Comparison of ENCODE assay signal across 8 cellular contexts in genomic region chr1:36463404-36463772, GRCh38. TPM values are rescaled to one million over a fixed set of nuclear protein-coding genes. Genes with fewer than 3 reads are reported as not detected.
DNase-seq lines count a peak whose midpoint lies in the region; ATAC-seq and TF ChIP-seq lines count a peak whose summit lies in the region.

No MANE protein-coding gene starts in this region.

- intact Hi-C loops in activated CD4-positive, alpha-beta memory T cell treated with anti-CD3 and anti-CD28 coated beads for 36 hours (cut with micrococcal nuclease), result no loop called here

- H3K79me2 ChIP-seq in smooth muscle cell (ENCODE audit: low read depth), result peaks cover 14% of the 10 kb centered on the region

- H3K27me3 ChIP-seq in smooth muscle cell (ENCODE audit: low read depth), result no peaks in the 10 kb centered on the region

- peak overlapping the region; percentile 95 for H3K27ac Mint-ChIP-seq in HFFc6
- H3K27ac Mint-ChIP-seq in activated CD4-positive, alpha-beta memory T cell treated with anti-CD3 and anti-CD28 coated beads for 36 hours, result peak overlapping the region; percentile 95

- H3K36me3 ChIP-seq in smooth muscle cell (ENCODE audit: low read depth), result peaks cover 5% of the 10 kb centered on the region

- WGBS in smooth muscle cell (ENCODE audit: low lambda C conversion rate), result 12% methylated on average over 5 of the region's 5 CpGs

- H3K4me3 ChIP-seq in iPS-11a (ENCODE audit: low read depth, low read length) (peak overlapping the region; percentile 81), smooth muscle cell (peak overlapping the region; percentile 99)

- peak overlapping the region; percentile 97 for H3K27ac ChIP-seq in smooth muscle cell (ENCODE audit: low read depth)

- no peaks in the 10 kb centered on the region for H3K9me3 ChIP-seq in smooth muscle cell (replicated peaks; ENCODE audit: low read depth)

- ATAC-seq in GM18909 (IDR thresholded peaks at IDR 0.05; ENCODE audit: poor library complexity, unreplicated experiment), result no peak

- H3K9me3 Mint-ChIP-seq in HFFc6, result no peaks in the 10 kb centered on the region
- H3K9me3 Mint-ChIP-seq in activated CD4-positive, alpha-beta memory T cell treated with anti-CD3 and anti-CD28 coated beads for 36 hours, result no peaks in the 10 kb centered on the region

- POLR2A ChIA-PET in activated CD4-positive, alpha-beta memory T cell treated with anti-CD3 and anti-CD28 coated beads for 36 hours (lab: Charles Lee), result interaction anchor here (0.6 to 2.7 kb wide), 5 partner anchors 8 to 239 kb away, joined by 3 to 23 read pairs (median 6); partner anchors contain the start of genes LSM10, OSCP1 and THRAP3

- H3K27me3 Mint-ChIP-seq in HFFc6 (ENCODE audit: insufficient read depth), result peaks cover 5% of the 10 kb centered on the region
- H3K27me3 Mint-ChIP-seq in activated CD4-positive, alpha-beta memory T cell treated with anti-CD3 and anti-CD28 coated beads for 36 hours, result no peaks in the 10 kb centered on the region

- TF ChIP-seq CTCF in HFFc6 (IDR thresholded peaks at IDR 0.05) (no peak), smooth muscle cell (IDR thresholded peaks at IDR 0.05; ENCODE audit: borderline replicate concordance, insufficient read depth, poor library complexity, severe bottlenecking) (no peak)

- DNase-seq in HFFc6, result no peak
- no peak for DNase-seq in activated CD4-positive, alpha-beta memory T cell treated with anti-CD3 and anti-CD28 coated beads for 36 hours
- no peak for DNase-seq in smooth muscle cell (lab: John Stamatoyannopoulos, UW; ENCODE audit: unreplicated experiment)
- no peak for DNase-seq in NCI-H82 treated with DMSO at 0.1 percent for 48 hours (lab: John Stamatoyannopoulos, UW; ENCODE audit: unreplicated experiment)
- DNase-seq in H4 (ENCODE audit: low spot score), result no peak
- no peak for DNase-seq in CD1c-positive myeloid dendritic cell (ENCODE audit: extremely low spot score)

- H4K20me1 ChIP-seq in smooth muscle cell (ENCODE audit: low read depth), result no peaks in the 10 kb centered on the region

- H3F3A ChIP-seq in smooth muscle cell (ENCODE audit: low read depth), result peaks cover 4% of the 10 kb centered on the region

- peak overlapping the region; percentile 94 for H3K4me3 Mint-ChIP-seq in HFFc6
- peak overlapping the region; percentile 99 for H3K4me3 Mint-ChIP-seq in activated CD4-positive, alpha-beta memory T cell treated with anti-CD3 and anti-CD28 coated beads for 36 hours

- peak overlapping the region; percentile 94 for H3K9ac ChIP-seq in smooth muscle cell (ENCODE audit: low read depth)

- peaks cover 14% of the 10 kb centered on the region for H3K4me1 ChIP-seq in smooth muscle cell (ENCODE audit: low read depth)

- H3K4me1 Mint-ChIP-seq in HFFc6 (ENCODE audit: low read depth), result peaks cover 30% of the 10 kb centered on the region
- H3K4me1 Mint-ChIP-seq in activated CD4-positive, alpha-beta memory T cell treated with anti-CD3 and anti-CD28 coated beads for 36 hours (ENCODE audit: low read depth), result peaks cover 38% of the 10 kb centered on the region

- CTCF ChIA-PET in activated CD4-positive, alpha-beta memory T cell treated with anti-CD3 and anti-CD28 coated beads for 36 hours (lab: Charles Lee), result interaction anchor here (2.1 kb wide), 1 partner anchor 12 kb away, joined by 5 read pairs; no protein-coding TSS in a partner anchor

- H2AFZ ChIP-seq in smooth muscle cell (ENCODE audit: low read depth), result peak overlapping the region; percentile 89

- peaks cover 21% of the 10 kb centered on the region; the same call in 1 of the 2 replicates for H3K36me3 Mint-ChIP-seq in HFFc6 (ENCODE audit: low read depth)
- peaks cover 22% of the 10 kb centered on the region for H3K36me3 Mint-ChIP-seq in activated CD4-positive, alpha-beta memory T cell treated with anti-CD3 and anti-CD28 coated beads for 36 hours

- H3K4me2 ChIP-seq in smooth muscle cell, result peak overlapping the region; percentile 87

RNA-seq across cellular contexts. Expression of gene MRPS15, which starts 0.8 kb away (rescaled TPM):
- 10 to 100 TPM; 74.1 to 96.1 (median 88.4) TPM for total RNA-seq in HFFc6 (2021; fragmentation: NEBNext Ultra II Directional; extraction: Animal tissue kit (Norgen Biotek cat#: 25700))
- total RNA-seq in activated CD4-positive, alpha-beta memory T cell treated with anti-CD3 and anti-CD28 coated beads for 36 hours, result 100 to 1,000 TPM; 113 to 115 TPM
- 71.3 and 78.3 TPM in 2 replicates for total RNA-seq in smooth muscle cell
- polyA plus RNA-seq in smooth muscle cell, result 132 and 141 TPM in 2 replicates
- 113 and 121 TPM in 2 replicates for total RNA-seq in H4 (2014; rRNA removed; shearing (Covaris generic))

RNA-seq across cellular contexts. Expression of gene OSCP1, which starts 13.1 kb away (rescaled TPM):
- 10 to 100 TPM in 1 of 6 experiments, 1 to 10 TPM in 5; 6.0 to 11.0 (median 7.2) TPM for total RNA-seq in HFFc6 (2021; fragmentation: NEBNext Ultra II Directional; extraction: Animal tissue kit (Norgen Biotek cat#: 25700))
- total RNA-seq in activated CD4-positive, alpha-beta memory T cell treated with anti-CD3 and anti-CD28 coated beads for 36 hours, result 1 to 10 TPM; 1.8 to 2.7 TPM
- 6.0 and 13.5 TPM in 2 replicates for total RNA-seq in smooth muscle cell
- polyA plus RNA-seq in smooth muscle cell, result 10.7 and 11.2 TPM in 2 replicates
- 6.9 and 8.4 TPM in 2 replicates for total RNA-seq in H4 (2014; rRNA removed; shearing (Covaris generic))

RNA-seq across cellular contexts. Expression of gene CSF3R, which starts 19.3 kb away (rescaled TPM):
- total RNA-seq in HFFc6 (2021; fragmentation: NEBNext Ultra II Directional; extraction: Animal tissue kit (Norgen Biotek cat#: 25700)), result not detected
- total RNA-seq in activated CD4-positive, alpha-beta memory T cell treated with anti-CD3 and anti-CD28 coated beads for 36 hours, result not detected
- 0.31 and 6.7 TPM in 2 replicates for total RNA-seq in smooth muscle cell
- polyA plus RNA-seq in smooth muscle cell, result 0.46 and 1.1 TPM in 2 replicates
- total RNA-seq in H4 (2014; rRNA removed; shearing (Covaris generic)), result not detected in 2 replicates
